Comparison of ENCODE assay signal across 7 cellular contexts in genomic region chr12:14167005-14167628, GRCh38.
DNase-seq lines count a peak whose midpoint lies in the region; ATAC-seq and TF ChIP-seq lines count a peak whose summit lies in the region.

No MANE protein-coding gene starts in this region.

- TF ChIP-seq EP300 in ovary (IDR thresholded peaks at IDR 0.05): no peak

- H3K9me3 ChIP-seq in ovary: no peaks in the 10 kb centered on the region

- no peak for TF ChIP-seq POLR2A in ovary (IDR thresholded peaks at IDR 0.05)

- H3K4me3 ChIP-seq in fibroblast of villous mesenchyme (ENCODE audit: low read depth, low read length): no peak overlapping the region
- no peak overlapping the region for H3K4me3 ChIP-seq in ovary

- H3K27ac ChIP-seq in ovary: no peak overlapping the region

- no peaks in the 10 kb centered on the region for H3K27me3 ChIP-seq in ovary

- DNase-seq in ELR (ENCODE audit: low read depth) (peak; percentile 61), NCI-H460 (ENCODE audit: extremely low read depth, low read depth) (peak; percentile 45), activated T-cell treated with anti-CD3 and anti-CD28 coated beads for 4 hours (peak; percentile 11), fibroblast of villous mesenchyme (ENCODE audit: low read depth) (peak; percentile 55), ovary (peak in 2 of 5 donors; percentile 28 to 29)

- intact Hi-C loops in ovary (cut with DNase I): loop anchor here in 3 of 4 donors (5.0 to 10.0 kb wide), 3 partner anchors 302 to 892 kb away; no protein-coding TSS in a partner anchor

- H3K4me1 ChIP-seq in ovary (ENCODE audit: insufficient read depth): no peaks in the 10 kb centered on the region

- 2 to 3% (median 3%) methylated on average over 4 of the region's 4 CpGs for WGBS in ovary, 3 donors

- H3K36me3 ChIP-seq in ovary: no peaks in the 10 kb centered on the region

- ATAC-seq in HG02571 (IDR thresholded peaks at IDR 0.05; ENCODE audit: unreplicated experiment): peak; percentile 48
- ATAC-seq in GM18858 (IDR thresholded peaks at IDR 0.05; ENCODE audit: unreplicated experiment): no peak

- TF ChIP-seq CTCF in fibroblast of villous mesenchyme (IDR thresholded peaks at IDR 0.05; ENCODE audit: insufficient read depth, low read depth, low read length) (peak; percentile 99), ovary (IDR thresholded peaks at IDR 0.05) (peak; percentile 33 to 59 (median 36))
